Comparison of ENCODE assay signal across 8 cellular contexts in the genomic region with DNA sequence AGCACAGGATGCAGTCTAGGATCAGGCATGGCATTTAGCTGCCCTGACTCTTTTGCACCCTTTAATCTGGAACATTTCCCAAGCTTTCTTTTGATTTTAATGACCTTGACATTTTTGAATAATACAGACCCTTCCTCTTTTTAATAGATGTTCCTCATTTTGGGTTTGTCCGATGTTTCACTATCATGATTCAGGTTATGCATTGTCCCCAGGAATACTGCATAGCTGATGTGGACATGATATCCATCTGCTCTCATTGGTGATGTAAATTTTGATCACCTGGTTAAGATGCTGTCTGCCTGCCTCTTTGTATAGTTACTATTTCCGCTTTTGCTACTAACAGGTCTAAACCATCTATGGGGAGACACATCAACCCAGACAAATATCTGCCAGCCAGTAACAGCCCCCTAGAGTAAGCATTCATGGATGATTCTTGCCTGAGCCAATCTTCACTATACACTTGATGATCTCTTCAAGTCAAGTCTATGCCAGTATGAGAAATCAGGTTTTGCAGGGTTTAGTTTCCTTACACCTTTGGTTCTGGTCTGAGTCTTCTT. TPM values are rescaled to one million over a fixed set of nuclear protein-coding genes. Genes with fewer than 3 reads are reported as not detected.
DNase-seq lines count a peak whose midpoint lies in the region; ATAC-seq and TF ChIP-seq lines count a peak whose summit lies in the region.

No MANE protein-coding gene starts in this region.

- DNase-seq in SIG-M5 (lab: John Stamatoyannopoulos, UW) = peak; percentile 68
- no peak for DNase-seq in SIG-M5 treated with dmso at 0.1 percent for 504 hours (lab: John Stamatoyannopoulos, UW; ENCODE audit: unreplicated experiment)
- DNase-seq in NT2/D1 (ENCODE audit: low read depth, low spot score) = no peak
- no peak for DNase-seq in fibroblast of pulmonary artery (ENCODE audit: low read depth)
- DNase-seq in thoracic aorta (ENCODE audit: low spot score) = no peak
- no peak for DNase-seq in SHP77 treated with DMSO at 0.1 percent for 48 hours (lab: John Stamatoyannopoulos, UW)
- no peak for DNase-seq in NCI-H187 (lab: John Stamatoyannopoulos, UW)

- TF ChIP-seq CTCF in fibroblast of pulmonary artery (IDR thresholded peaks at IDR 0.05; ENCODE audit: low read length, missing control alignments) (no peak), thoracic aorta (IDR thresholded peaks at IDR 0.05) (no peak)

- H3K9ac ChIP-seq in NT2/D1 (ENCODE audit: insufficient read length, low read depth) = no peak overlapping the region

- H3K9me3 ChIP-seq in NT2/D1 (ENCODE audit: insufficient read depth, low read length) = no peaks in the 10 kb centered on the region
- H3K9me3 ChIP-seq in thoracic aorta = no peaks in the 10 kb centered on the region

- peak overlapping the region; percentile 85 to 87 for H3K27ac ChIP-seq in thoracic aorta

- peaks cover 6% of the 10 kb centered on the region for H3K4me1 ChIP-seq in NT2/D1 (ENCODE audit: insufficient read depth, insufficient read length)
- peaks cover 9 to 36% of the 10 kb centered on the region in 2 donors for H3K4me1 ChIP-seq in thoracic aorta (ENCODE audit: control insufficient read depth in 1 of 2, low read depth in 2 of 2)

- H3K36me3 ChIP-seq in NT2/D1 (ENCODE audit: insufficient read depth, insufficient read length, low read length) (peaks cover 4% of the 10 kb centered on the region), thoracic aorta (no peaks in the 10 kb centered on the region)

- ATAC-seq in HG02623 (IDR thresholded peaks at IDR 0.05; ENCODE audit: unreplicated experiment) (peak; percentile 11), thoracic aorta (ENCODE audit: insufficient number of reproducible peaks, low FRiP score, low read depth) (no peak)

- peaks cover 12% of the 10 kb centered on the region for H3K27me3 ChIP-seq in NT2/D1 (ENCODE audit: insufficient read depth, insufficient read length)
- H3K27me3 ChIP-seq in thoracic aorta (replicated peaks; ENCODE audit: insufficient read depth) = no peaks in the 10 kb centered on the region

- peak overlapping the region; percentile 68 for H3K4me3 ChIP-seq in NT2/D1 (ENCODE audit: insufficient read length, low read depth)
- H3K4me3 ChIP-seq in fibroblast of pulmonary artery (replicated peaks; ENCODE audit: low read depth, low read length) = peak overlapping the region; percentile 89
- peak overlapping the region; percentile 94 for H3K4me3 ChIP-seq in thoracic aorta

RNA-seq across cellular contexts. Expression of a gene that starts 50.6 kb away (rescaled TPM):
- total RNA-seq in thoracic aorta = 10 to 100 TPM; 28.7 to 38.4 TPM
